7 cellular contexts compared by ENCODE assay signal in the genomic region with DNA sequence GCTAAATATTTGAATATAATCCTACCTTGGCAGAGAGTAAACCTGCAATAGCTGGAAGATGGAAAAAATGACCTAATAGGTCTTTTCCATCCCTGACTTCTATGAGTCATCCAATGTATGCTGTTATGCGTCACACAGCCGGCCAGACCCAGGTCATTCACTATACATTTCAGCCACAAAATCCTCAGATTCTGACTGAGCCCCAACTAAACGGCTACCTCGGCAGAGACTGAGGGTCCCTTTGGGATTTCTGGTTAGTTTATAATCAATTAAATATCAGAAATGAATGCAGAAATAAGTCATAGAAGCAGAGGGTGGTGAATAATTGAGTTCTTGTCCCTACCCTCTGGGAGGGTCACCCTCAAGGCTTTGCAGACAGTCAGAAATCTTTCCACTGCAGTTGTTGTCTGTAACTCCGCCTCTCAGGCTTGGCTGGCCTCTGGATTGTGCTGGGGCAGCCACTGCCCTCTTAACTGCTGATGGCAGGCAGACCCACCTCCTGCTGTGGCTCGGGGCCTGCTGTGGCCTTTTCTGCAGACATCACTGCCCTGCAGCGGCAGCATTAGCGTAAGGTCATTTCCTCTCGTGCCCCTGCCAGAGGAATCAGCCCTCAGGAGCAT.
DNase-seq lines count a peak whose midpoint lies in the region; ATAC-seq and TF ChIP-seq lines count a peak whose summit lies in the region.

No MANE protein-coding gene starts in this region.

- no peak overlapping the region for H3K9ac ChIP-seq in skeletal muscle tissue (ENCODE audit: low read depth in 1 of 3, low read length in 3 of 3)

- H3K27ac Mint-ChIP-seq in T-helper 2 cell treated with Interferon-gamma antibody and Interleukin-4, amounts not matched to agents 5 μg/mL and 100 μg/mL, for 36 hours: no peak overlapping the region

- H3K4me1 ChIP-seq in RWPE2 (ENCODE audit: insufficient read depth, poor library complexity, severe bottlenecking): peaks cover 8% of the 10 kb centered on the region
- peaks cover 6 to 15% (median 8%) of the 10 kb centered on the region in 3 donors for H3K4me1 ChIP-seq in skeletal muscle tissue (ENCODE audit: control insufficient read depth in 3 of 3, insufficient read depth in 3 of 3, low read length in 3 of 3)

- no peaks in the 10 kb centered on the region for H3K27me3 Mint-ChIP-seq in T-helper 2 cell treated with Interferon-gamma antibody and Interleukin-4, amounts not matched to agents 5 μg/mL and 100 μg/mL, for 36 hours (ENCODE audit: low read depth)

- H3K9me3 Mint-ChIP-seq in T-helper 2 cell treated with Interferon-gamma antibody and Interleukin-4, amounts not matched to agents 5 μg/mL and 100 μg/mL, for 36 hours: no peaks in the 10 kb centered on the region

- H3K36me3 Mint-ChIP-seq in T-helper 2 cell treated with Interferon-gamma antibody and Interleukin-4, amounts not matched to agents 5 μg/mL and 100 μg/mL, for 36 hours (ENCODE audit: low read depth): no peaks in the 10 kb centered on the region

- no peak overlapping the region for H3K4me3 ChIP-seq in RWPE2 (ENCODE audit: severe bottlenecking)
- no peak overlapping the region for H3K4me3 ChIP-seq in fibroblast of villous mesenchyme (ENCODE audit: low read depth, low read length)
- no peak overlapping the region for H3K4me3 ChIP-seq in skeletal muscle tissue (ENCODE audit: low read length in 3 of 3)

- TF ChIP-seq CTCF in RWPE2 (IDR thresholded peaks at IDR 0.05; ENCODE audit: poor library complexity, severe bottlenecking) (no peak), fibroblast of villous mesenchyme (IDR thresholded peaks at IDR 0.05; ENCODE audit: insufficient read depth, low read depth, low read length) (no peak), omental fat pad (IDR thresholded peaks at IDR 0.05) (no peak)

- H3K9me3 ChIP-seq in RWPE2 (ENCODE audit: severe bottlenecking) (no peaks in the 10 kb centered on the region), skeletal muscle tissue (ENCODE audit: control insufficient read depth in 3 of 3, low read length in 3 of 3) (no peaks in the 10 kb centered on the region)

- DNase-seq in RWPE2 (ENCODE audit: low spot score) (peak; percentile 40), fibroblast of villous mesenchyme (ENCODE audit: low read depth) (peak; percentile 82), omental fat pad (ENCODE audit: low spot score) (no peak)
- no peak for DNase-seq in T-helper 2 cell treated with Interferon-gamma antibody and Interleukin-4, amounts not matched to agents 5 μg/mL and 100 μg/mL, for 36 hours (ENCODE audit: low spot score)

- H3K27ac ChIP-seq in RWPE2 (ENCODE audit: poor library complexity, severe bottlenecking) (peak overlapping the region; percentile 58), skeletal muscle tissue (ENCODE audit: low read depth, low read length) (peak overlapping the region; percentile 48)

- H3K4me3 Mint-ChIP-seq in T-helper 2 cell treated with Interferon-gamma antibody and Interleukin-4, amounts not matched to agents 5 μg/mL and 100 μg/mL, for 36 hours: no peak overlapping the region

- no peaks in the 10 kb centered on the region for H3K36me3 ChIP-seq in RWPE2 (ENCODE audit: low read depth)
- no peaks in the 10 kb centered on the region for H3K36me3 ChIP-seq in skeletal muscle tissue (ENCODE audit: control insufficient read depth in 3 of 3, insufficient read depth in 3 of 3, low read length in 3 of 3)

- H3K27me3 ChIP-seq in RWPE2 (ENCODE audit: insufficient read depth, poor library complexity, severe bottlenecking) (no peaks in the 10 kb centered on the region), skeletal muscle tissue (ENCODE audit: control insufficient read depth in 3 of 3, insufficient read depth in 3 of 3, low read length in 3 of 3) (no peaks in the 10 kb centered on the region)

- peak; percentile 66 for ATAC-seq in HG02588 (IDR thresholded peaks at IDR 0.05; ENCODE audit: unreplicated experiment)
- ATAC-seq in RWPE2 (ENCODE audit: low read depth): peak; percentile 94
- ATAC-seq in omental fat pad (ENCODE audit: low FRiP score): no peak
- no peak for ATAC-seq in HG02973 (IDR thresholded peaks at IDR 0.05; ENCODE audit: unreplicated experiment)

- no peaks in the 10 kb centered on the region for H3K4me1 Mint-ChIP-seq in T-helper 2 cell treated with Interferon-gamma antibody and Interleukin-4, amounts not matched to agents 5 μg/mL and 100 μg/mL, for 36 hours (ENCODE audit: low read depth)

Comparison
In these comparisons a context has a peak if more than half of its experiments do, and no peak if none do; other contexts are left out.
1. ATAC-seq: peak in HG02588 (single experiment) and RWPE2 (single experiment); none in omental fat pad (single experiment) and HG02973 (single experiment).
2. DNase-seq: peak in RWPE2 (single experiment) and fibroblast of villous mesenchyme (single experiment); none in omental fat pad (single experiment) and T-helper 2 cell treated with Interferon-gamma antibody and Interleukin-4, amounts not matched to agents 5 μg/mL and 100 μg/mL, for 36 hours (single experiment).